14 cellular contexts compared by ENCODE assay signal in the genomic region with DNA sequence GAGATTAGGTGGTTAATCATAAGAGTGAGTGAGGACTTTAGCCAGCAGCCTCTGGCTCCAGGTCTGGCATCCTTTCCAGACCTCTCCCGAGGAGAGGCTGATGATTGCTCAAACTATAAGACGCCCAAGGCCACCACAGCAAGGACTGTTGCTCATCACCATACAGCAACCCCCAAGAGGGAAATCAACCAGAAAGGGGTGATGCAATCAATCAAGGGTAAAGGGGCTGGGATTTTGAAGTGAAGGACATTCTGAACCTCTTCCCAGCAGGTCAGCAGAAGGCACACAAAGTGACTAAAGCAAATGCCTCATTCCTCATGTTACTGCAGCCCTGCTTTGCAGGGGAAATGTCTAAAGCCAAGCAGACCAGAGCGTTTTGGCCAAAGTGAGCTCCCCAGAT.
"Had no signal": no experiment of that assay in that cellular context is flagged by ENCODE, and none has a peak within 500 bp of the region (broad histone marks: within the 10 kb centered on the region; RNA-seq: fewer than 3 reads in every experiment).

No MANE protein-coding gene starts in this region.

- H3K27ac ChIP-seq: ascending aorta, hepatocyte, pancreas had no signal

- H3K27me3 ChIP-seq: ascending aorta, hepatocyte, pancreas had no signal

- H3K4me1 ChIP-seq: ascending aorta had no signal

- H3K9me3 ChIP-seq: ascending aorta, pancreas had no signal

- ATAC-seq: activated CD8-positive, alpha-beta memory T cell treated with anti-CD3 and anti-CD28 coated beads, Interleukin-2, amount 10 ng/mL, durations not matched to agents 7 days and 5 days; stimulated activated memory B cell treated with anti-CD40 and anti-IgM and Interleukin-4, amounts not matched to agents 10 μg/mL and 1 μg/mL and 100 μg/mL, for 72 hours had no signal

- H3K36me3 ChIP-seq: ascending aorta, pancreas had no signal

- H3K4me3 ChIP-seq: ascending aorta, hepatocyte, pancreas had no signal

- DNase-seq: activated CD4-positive, alpha-beta T cell treated with anti-CD3 and anti-CD28 coated beads, Interleukin-2, amount 50 U/mL, for 4 hours; activated CD4-positive, CD25-positive, alpha-beta regulatory T cell; activated CD8-positive, alpha-beta memory T cell treated with anti-CD3 and anti-CD28 coated beads, Interleukin-2, amount 10 ng/mL, durations not matched to agents 7 days and 5 days; activated gamma-delta T cell; activated naive CD8-positive, alpha-beta T cell treated with anti-CD3 and anti-CD28 coated beads for 36 hours; activated T-cell treated with anti-CD3 and anti-CD28 coated beads, Interleukin-2, amount 50 U/mL, for 24 hours; mesenchymal stem cell; pancreas; retina; SHP77 treated with DMSO at 0.1 percent for 48 hours; T-helper 2 cell had no signal
